In the genomic region with DNA sequence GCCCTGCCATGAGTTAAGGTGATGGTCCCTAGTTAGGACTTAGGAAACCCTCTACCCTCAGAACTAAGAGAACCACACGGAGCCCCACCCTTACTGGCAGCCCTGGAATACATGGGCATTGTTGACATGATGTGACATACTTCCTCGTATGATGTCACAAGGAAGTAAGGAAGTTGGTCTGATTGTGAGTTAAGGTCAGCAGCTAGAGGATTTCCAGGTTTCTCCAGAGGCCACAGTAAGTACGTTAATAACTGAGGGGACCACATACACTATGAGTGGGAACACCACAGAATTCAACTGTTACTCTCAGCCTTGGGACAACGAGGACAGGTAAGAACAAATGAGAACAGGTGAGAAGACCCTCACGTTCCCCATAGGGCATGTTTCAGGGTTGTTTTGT, we compare ENCODE assay signal across 19 cellular contexts.
"Had no signal": no experiment of that assay in that cellular context is flagged by ENCODE, and none has a peak within 500 bp of the region (broad histone marks: within the 10 kb centered on the region; RNA-seq: fewer than 3 reads in every experiment).

TSS of gene MAGEB5 (plus strand) at position 301 of the 400 bp plus-strand sequence. CDS start 1,133 bp downstream, outside the sequence.

- DNase-seq: colonic mucosa; cortex of kidney; dermis blood vessel endothelial cell; dorsolateral prefrontal cortex; effector CD4-positive, alpha-beta T cell; effector CD8-positive, alpha-beta T cell; effector memory CD4-positive, alpha-beta T cell; effector memory CD8-positive, alpha-beta T cell; endodermal cell; erythroblast; esophagus squamous epithelium; foreskin fibroblast; foreskin keratinocyte; foreskin melanocyte; gastrocnemius medialis; glutamatergic neuron; head of caudate nucleus; heart left ventricle; heart right ventricle had no signal
